ENCODE assay signal across 24 cellular contexts in genomic region chr4:40448875-40449274, GRCh38.
DNase-seq lines count a peak whose midpoint lies in the region; ATAC-seq and TF ChIP-seq lines count a peak whose summit lies in the region.
"Had no signal": no experiment of that assay in that cellular context is flagged by ENCODE, and none has a peak within 500 bp of the region (broad histone marks: within the 10 kb centered on the region; RNA-seq: fewer than 3 reads in every experiment).

No MANE protein-coding gene starts in this region.

- peaks cover 31% of the 10 kb centered on the region for H3K36me3 Mint-ChIP-seq in Calu3 (ENCODE audit: insufficient read depth, unreplicated experiment)
- H3K36me3 Mint-ChIP-seq in dendritic cell treated with granulocyte-macrophage colony-stimulating factor and Interleukin-4, amounts not matched to agents 40 ng/mL and 50 ng/mL, for 4 days (ENCODE audit: low read depth) = peaks cover 68% of the 10 kb centered on the region
- no peaks in the 10 kb centered on the region for H3K36me3 Mint-ChIP-seq in activated naive CD4-positive, alpha-beta T cell treated with anti-CD3 and anti-CD28 coated beads, Interleukin-2, amount 50 U/mL, for 72 hours
- H3K36me3 Mint-ChIP-seq: CD8-positive, alpha-beta T cell; natural killer cell had no signal

- no peak overlapping the region for H3K4me3 ChIP-seq in mucosa of stomach (ENCODE audit: low read length)
- H3K4me3 ChIP-seq: gastrocnemius medialis, upper lobe of left lung had no signal

- H3K4me1 ChIP-seq in mucosa of stomach (ENCODE audit: control insufficient read depth, insufficient read depth, low read length) = peaks cover 78% of the 10 kb centered on the region
- H3K4me1 ChIP-seq: gastrocnemius medialis had no signal

- BruUV-seq in Calu3 (replicated peaks; lab: Mats Ljungman, UMichigan) = no TSS peak

- CTCF ChIA-PET in Calu3 (lab: Charles Lee) = no interaction called here

- peak overlapping the region; percentile 17 for H3K9ac ChIP-seq in mucosa of stomach (ENCODE audit: low read length)

- no peak overlapping the region for H3K4me3 Mint-ChIP-seq in Calu3 (ENCODE audit: low read depth, unreplicated experiment)
- no peak overlapping the region for H3K4me3 Mint-ChIP-seq in dendritic cell treated with granulocyte-macrophage colony-stimulating factor and Interleukin-4, amounts not matched to agents 40 ng/mL and 50 ng/mL, for 4 days
- H3K4me3 Mint-ChIP-seq: activated CD4-positive, alpha-beta T cell treated with anti-CD3 and anti-CD28 coated beads, Interleukin-2, amount 10 ng/mL, durations not matched to agents 24 days and 14 days; CD8-positive, alpha-beta T cell; natural killer cell had no signal

- DNase-seq in Calu3 (peak; percentile 49), HT-29 (ENCODE audit: low spot score) (peak; percentile 33), NCI-H1417 treated with DMSO at 0.1 percent for 48 hours (lab: John Stamatoyannopoulos, UW) (no peak)
- DNase-seq in activated CD8-positive, alpha-beta memory T cell treated with anti-CD3 and anti-CD28 coated beads, Interleukin-2, amount 50 U/mL, for 48 hours = no peak
- DNase-seq in activated naive CD4-positive, alpha-beta T cell treated with anti-CD3 and anti-CD28 coated beads, Interleukin-2, amount 50 U/mL, for 72 hours (ENCODE audit: low spot score in 2 of 2) = no peak
- DNase-seq: activated CD4-positive, alpha-beta T cell treated with anti-CD3 and anti-CD28 coated beads, Interleukin-2, amount 10 ng/mL, durations not matched to agents 24 days and 14 days; CD8-positive, alpha-beta T cell; DND-41; gastrocnemius medialis; H7; islet precursor cell; KG1; mesenchymal stem cell; natural killer cell; NCI-H187 treated with DMSO at 0.1 percent for 48 hours; stimulated activated CD4-positive, alpha-beta T cell treated with anti-CD3 and anti-CD28 coated beads, Interleukin-2, amount 100 ng/mL, for 48 hours; stimulated activated naive CD4-positive, alpha-beta T cell treated with Interleukin-2 at 50 U/mL for 16 hours; SW 1271 had no signal

- H3K27me3 Mint-ChIP-seq in Calu3 (ENCODE audit: unreplicated experiment) = no peaks in the 10 kb centered on the region
- no peaks in the 10 kb centered on the region for H3K27me3 Mint-ChIP-seq in dendritic cell treated with granulocyte-macrophage colony-stimulating factor and Interleukin-4, amounts not matched to agents 40 ng/mL and 50 ng/mL, for 4 days
- H3K27me3 Mint-ChIP-seq: activated CD4-positive, alpha-beta T cell treated with anti-CD3 and anti-CD28 coated beads, Interleukin-2, amount 10 ng/mL, durations not matched to agents 24 days and 14 days had no signal

- H3K27me3 ChIP-seq in mucosa of stomach (ENCODE audit: control insufficient read depth, insufficient read depth, low read length) = no peaks in the 10 kb centered on the region
- H3K27me3 ChIP-seq: gastrocnemius medialis, upper lobe of left lung had no signal

- intact Hi-C loops in Calu3 (cut with micrococcal nuclease; ENCODE audit: unreplicated experiment) = no loop called here
- intact Hi-C loops in dendritic cell treated with granulocyte-macrophage colony-stimulating factor and Interleukin-4, amounts not matched to agents 40 ng/mL and 50 ng/mL, for 4 days (cut with micrococcal nuclease) = no loop called here

- H3K4me1 Mint-ChIP-seq in Calu3 (ENCODE audit: low read depth, unreplicated experiment) = peaks cover 26% of the 10 kb centered on the region
- H3K4me1 Mint-ChIP-seq in dendritic cell treated with granulocyte-macrophage colony-stimulating factor and Interleukin-4, amounts not matched to agents 40 ng/mL and 50 ng/mL, for 4 days (ENCODE audit: low read depth) = peaks cover 17% of the 10 kb centered on the region

- ATAC-seq in activated naive CD4-positive, alpha-beta T cell treated with anti-CD3 and anti-CD28 coated beads, Interleukin-2, amount 50 U/mL, for 72 hours = no peak
- no peak for ATAC-seq in GM18870 (IDR thresholded peaks at IDR 0.05; ENCODE audit: unreplicated experiment)
- ATAC-seq: CD8-positive, alpha-beta T cell; esophagus mucosa; gastrocnemius medialis; natural killer cell had no signal

- no peaks in the 10 kb centered on the region for H3K9me3 Mint-ChIP-seq in Calu3 (ENCODE audit: low read depth, unreplicated experiment)
- no peaks in the 10 kb centered on the region for H3K9me3 Mint-ChIP-seq in dendritic cell treated with granulocyte-macrophage colony-stimulating factor and Interleukin-4, amounts not matched to agents 40 ng/mL and 50 ng/mL, for 4 days
- no peaks in the 10 kb centered on the region for H3K9me3 Mint-ChIP-seq in activated naive CD4-positive, alpha-beta T cell treated with anti-CD3 and anti-CD28 coated beads, Interleukin-2, amount 50 U/mL, for 72 hours
- H3K9me3 Mint-ChIP-seq: activated CD4-positive, alpha-beta T cell treated with anti-CD3 and anti-CD28 coated beads, Interleukin-2, amount 10 ng/mL, durations not matched to agents 24 days and 14 days; activated T-helper 2 cell treated with anti-CD3 and anti-CD28 coated beads, Interferon-gamma antibody, Interleukin-2, Interleukin-4, amounts not matched to agents 10 μg/mL and 5 μg/mL and 100 μg/mL, durations not matched to agents 14 hours and 24 hours and 36 hours; CD8-positive, alpha-beta T cell; natural killer cell had no signal

- no peaks in the 10 kb centered on the region for H3K36me3 ChIP-seq in mucosa of stomach (ENCODE audit: control insufficient read depth, insufficient read depth, low read length)
- H3K36me3 ChIP-seq: gastrocnemius medialis had no signal

- peak overlapping the region; percentile 36 for H3K27ac Mint-ChIP-seq in Calu3 (ENCODE audit: unreplicated experiment)
- peak overlapping the region; percentile 15 for H3K27ac Mint-ChIP-seq in dendritic cell treated with granulocyte-macrophage colony-stimulating factor and Interleukin-4, amounts not matched to agents 40 ng/mL and 50 ng/mL, for 4 days
- no peak overlapping the region for H3K27ac Mint-ChIP-seq in activated naive CD4-positive, alpha-beta T cell treated with anti-CD3 and anti-CD28 coated beads, Interleukin-2, amount 50 U/mL, for 72 hours
- H3K27ac Mint-ChIP-seq: activated CD4-positive, alpha-beta T cell treated with anti-CD3 and anti-CD28 coated beads, Interleukin-2, amount 10 ng/mL, durations not matched to agents 24 days and 14 days; activated T-helper 2 cell treated with anti-CD3 and anti-CD28 coated beads, Interferon-gamma antibody, Interleukin-2, Interleukin-4, amounts not matched to agents 10 μg/mL and 5 μg/mL and 100 μg/mL, durations not matched to agents 14 hours and 24 hours and 36 hours; CD8-positive, alpha-beta T cell; natural killer cell had no signal

- no peaks in the 10 kb centered on the region for H3K9me3 ChIP-seq in mucosa of stomach (ENCODE audit: control insufficient read depth, low read length)
- H3K9me3 ChIP-seq: gastrocnemius medialis, upper lobe of left lung had no signal

- TF ChIP-seq CTCF in Calu3 (IDR thresholded peaks at IDR 0.05; ENCODE audit: unreplicated experiment) = no peak

Comparison
In these comparisons a context has a peak if more than half of its experiments do, and no peak if none do; other contexts are left out.
1. DNase-seq: peak in Calu3 (single experiment) and HT-29 (single experiment); none in NCI-H1417 treated with DMSO at 0.1 percent for 48 hours (single experiment), activated CD8-positive, alpha-beta memory T cell treated with anti-CD3 and anti-CD28 coated beads, Interleukin-2, amount 50 U/mL, for 48 hours (single experiment) and activated naive CD4-positive, alpha-beta T cell treated with anti-CD3 and anti-CD28 coated beads, Interleukin-2, amount 50 U/mL, for 72 hours (0 of 2).
2. H3K27ac Mint-ChIP-seq: peak in Calu3 (single experiment) and dendritic cell treated with granulocyte-macrophage colony-stimulating factor and Interleukin-4, amounts not matched to agents 40 ng/mL and 50 ng/mL, for 4 days (single experiment); none in activated naive CD4-positive, alpha-beta T cell treated with anti-CD3 and anti-CD28 coated beads, Interleukin-2, amount 50 U/mL, for 72 hours (0 of 2).